8 cellular contexts compared by ENCODE assay signal in the genomic region with DNA sequence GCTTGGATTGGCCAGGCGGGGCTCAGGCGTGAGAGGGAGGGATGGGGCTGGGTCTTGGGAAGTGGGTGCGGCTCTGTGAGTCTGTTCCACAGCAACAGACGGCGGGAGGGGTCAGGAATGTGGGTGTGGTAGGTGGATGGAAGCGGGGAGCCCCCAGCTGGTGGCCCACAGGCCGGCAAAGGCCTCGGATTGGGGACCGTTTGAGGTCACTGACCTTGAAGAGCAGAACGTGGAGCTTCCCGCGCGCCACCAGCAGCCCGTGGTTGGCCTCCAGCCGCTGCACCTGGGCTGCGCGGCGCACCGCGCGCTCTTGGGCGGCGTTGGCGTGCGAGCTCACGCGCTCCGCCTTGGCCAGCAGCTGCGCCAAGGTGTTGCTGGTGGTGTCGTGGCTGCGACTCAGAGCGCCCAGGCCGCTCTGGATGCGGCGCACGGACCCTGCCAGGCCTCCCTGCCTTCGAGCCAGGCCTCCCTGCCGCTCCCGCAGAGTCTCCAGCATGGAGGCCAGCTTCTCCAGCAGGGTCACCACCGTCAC. TPM values are rescaled to one million over a fixed set of nuclear protein-coding genes. Genes with fewer than 3 reads are reported as not detected.
A peak's percentile ranks its signal among the peaks of the same experiment; 100 is the strongest.
DNase-seq lines count a peak whose midpoint lies in the region; ATAC-seq and TF ChIP-seq lines count a peak whose summit lies in the region.

No MANE protein-coding gene starts in this region.

- peak; percentile 37 for ATAC-seq in GM21360 (IDR thresholded peaks at IDR 0.05; ENCODE audit: unreplicated experiment)
- no peak for ATAC-seq in HG03378 (IDR thresholded peaks at IDR 0.05; ENCODE audit: unreplicated experiment)

- H3K9ac ChIP-seq in iPS-20b (ENCODE audit: low read depth, low read length) = peak overlapping the region; percentile 85

- DNase-seq in COLO668 (lab: John Stamatoyannopoulos, UW; ENCODE audit: unreplicated experiment) (peak; percentile 73), LHCN-M2 (ENCODE audit: low read depth) (peak; percentile 92), breast epithelium (ENCODE audit: low spot score in 2 of 2) (peak; percentile 78 to 85), NCI-H1105 (lab: John Stamatoyannopoulos, UW) (no peak)
- peak; percentile 34 for DNase-seq in stimulated activated CD4-positive, alpha-beta T cell treated with anti-CD3 and anti-CD28 coated beads, Interleukin-1b, Interleukin-23, amount 100 ng/mL, for 48 hours

- H3K36me3 ChIP-seq in breast epithelium = no peaks in the 10 kb centered on the region
- H3K36me3 ChIP-seq in iPS-20b (ENCODE audit: insufficient read depth, low read depth, low read length) = no peaks in the 10 kb centered on the region

- TF ChIP-seq POLR2A in breast epithelium (IDR thresholded peaks at IDR 0.05) = no peak

- H3K27ac ChIP-seq in breast epithelium = peak overlapping the region; percentile 91 to 94
- peak overlapping the region; percentile 72 for H3K27ac ChIP-seq in iPS-20b (ENCODE audit: low read length)

- H3K4me1 ChIP-seq in breast epithelium (peaks cover 0 to 4% of the 10 kb centered on the region in 2 donors), iPS-20b (ENCODE audit: insufficient read depth, low read length) (peaks cover 38% of the 10 kb centered on the region)

- H3K27me3 ChIP-seq in breast epithelium = no peaks in the 10 kb centered on the region
- peaks cover 15% of the 10 kb centered on the region; the same call in 1 of the 2 replicates for H3K27me3 ChIP-seq in iPS-20b (ENCODE audit: insufficient read depth, low read length)

- TF ChIP-seq CTCF in breast epithelium (IDR thresholded peaks at IDR 0.05) = no peak

- peak overlapping the region; percentile 60 to 71 (median 65) for H3K4me3 ChIP-seq in breast epithelium
- peak overlapping the region; percentile 80 for H3K4me3 ChIP-seq in iPS-20b (ENCODE audit: low read length)

- intact Hi-C loops in breast epithelium (cut with DNase I; ENCODE audit: low total_unique reads) = no loop called here

- H3K9me3 ChIP-seq in breast epithelium (no peaks in the 10 kb centered on the region), iPS-20b (ENCODE audit: insufficient read depth, low read depth, low read length) (no peaks in the 10 kb centered on the region)

RNA-seq across cellular contexts. Expression of a gene that starts 0.4 kb away (rescaled TPM):
- total RNA-seq in LHCN-M2 (2014; rRNA removed) = 376 and 433 TPM in 2 replicates
- polyA plus RNA-seq in LHCN-M2 (2012) = 156 TPM
- total RNA-seq in breast epithelium = 100 to 1,000 TPM in 1 of 3 donors, 10 to 100 TPM in 2; 53.1 to 130 (median 78.3) TPM
